In the genomic region with DNA sequence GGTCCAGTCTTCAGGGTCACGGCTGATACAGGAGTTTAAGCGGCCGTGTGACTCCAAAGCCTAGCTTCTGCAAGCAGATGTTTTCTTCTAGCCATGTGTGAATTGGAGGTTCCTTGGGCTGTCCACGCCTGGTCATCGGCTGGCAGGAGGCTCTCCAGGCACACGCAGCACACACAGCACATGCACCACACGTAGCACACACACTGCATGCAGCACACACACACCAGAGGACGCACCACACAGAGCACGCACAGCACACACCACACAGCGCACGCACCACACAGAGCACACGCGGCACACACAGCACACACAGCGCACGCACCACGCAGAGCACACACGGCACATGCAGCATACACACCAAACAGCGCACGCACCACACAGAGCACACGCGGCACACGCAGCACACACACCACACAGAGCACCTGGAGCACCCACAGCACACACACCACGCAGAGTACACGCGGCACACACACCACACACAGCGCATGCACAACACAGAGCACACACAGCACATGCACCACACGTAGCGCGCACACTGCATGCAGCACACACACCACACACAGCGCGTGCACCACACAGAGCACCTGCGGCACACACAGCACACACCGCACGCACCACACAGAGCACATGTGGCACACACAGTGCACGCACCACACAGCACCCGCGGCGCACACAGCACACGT, we compare ENCODE assay signal across 16 cellular contexts.
DNase-seq lines count a peak whose midpoint lies in the region; ATAC-seq and TF ChIP-seq lines count a peak whose summit lies in the region.
"Had no signal": no experiment of that assay in that cellular context is flagged by ENCODE, and none has a peak within 500 bp of the region (broad histone marks: within the 10 kb centered on the region; RNA-seq: fewer than 3 reads in every experiment).

No MANE protein-coding gene starts in this region.

- H3K18ac ChIP-seq in neuronal stem cell (ENCODE audit: low read length): peak overlapping the region; percentile 67

- H3K4ac ChIP-seq in neuronal stem cell (ENCODE audit: low read length): peak overlapping the region; percentile 14

- H3K27ac Mint-ChIP-seq in activated CD8-positive, alpha-beta T cell treated with anti-CD3 and anti-CD28 coated beads for 36 hours: no peak overlapping the region
- no peak overlapping the region for H3K27ac Mint-ChIP-seq in MCF 10A (ENCODE audit: low read depth, unreplicated experiment)
- H3K27ac Mint-ChIP-seq: CD14-positive monocyte had no signal

- no peaks in the 10 kb centered on the region for H3K27me3 Mint-ChIP-seq in activated CD8-positive, alpha-beta T cell treated with anti-CD3 and anti-CD28 coated beads for 36 hours
- H3K27me3 Mint-ChIP-seq in MCF 10A (ENCODE audit: insufficient read depth, unreplicated experiment): no peaks in the 10 kb centered on the region

- no peak overlapping the region for H2AFZ ChIP-seq in neuronal stem cell (ENCODE audit: low read length)

- no peak overlapping the region for H2BK5ac ChIP-seq in neuronal stem cell (ENCODE audit: low read length)

- intact Hi-C loops in tibial artery (cut with DNase I; ENCODE audit: low total_unique reads): no loop called here
- intact Hi-C loops in activated CD8-positive, alpha-beta T cell treated with anti-CD3 and anti-CD28 coated beads for 36 hours (cut with micrococcal nuclease): no loop called here
- intact Hi-C loops in MCF 10A (cut with micrococcal nuclease): no loop called here

- peak overlapping the region; percentile 76 for H3K14ac ChIP-seq in neuronal stem cell (ENCODE audit: low read length)

- H3K4me3 ChIP-seq in neuronal stem cell (ENCODE audit: low read length in 2 of 2) (peak overlapping the region in 1 of 2 donors; percentile 69), tibial artery (no peak overlapping the region)
- H3K4me3 ChIP-seq: testis had no signal

- POLR2A ChIA-PET in activated CD8-positive, alpha-beta T cell treated with anti-CD3 and anti-CD28 coated beads for 36 hours (lab: Charles Lee): no interaction called here
- POLR2A ChIA-PET in MCF 10A (lab: Yijun Ruan, JAX): interaction anchor here (0.8 kb wide), 1 partner anchor 42 kb away, joined by 3 read pairs; no protein-coding TSS in a partner anchor

- no peaks in the 10 kb centered on the region for H3K4me1 Mint-ChIP-seq in activated CD8-positive, alpha-beta T cell treated with anti-CD3 and anti-CD28 coated beads for 36 hours (ENCODE audit: low read depth)
- H3K4me1 Mint-ChIP-seq in MCF 10A (ENCODE audit: insufficient read depth, unreplicated experiment): no peaks in the 10 kb centered on the region
- H3K4me1 Mint-ChIP-seq: CD14-positive monocyte had no signal

- H3K36me3 Mint-ChIP-seq in activated CD8-positive, alpha-beta T cell treated with anti-CD3 and anti-CD28 coated beads for 36 hours (ENCODE audit: low read depth): peaks cover 2% of the 10 kb centered on the region
- peaks cover 100% of the 10 kb centered on the region for H3K36me3 Mint-ChIP-seq in MCF 10A (ENCODE audit: insufficient read depth, unreplicated experiment)
- H3K36me3 Mint-ChIP-seq: activated naive CD4-positive, alpha-beta T cell treated with anti-CD3 and anti-CD28 coated beads, Interleukin-2, amount 50 U/mL, for 72 hours had no signal

- no peaks in the 10 kb centered on the region for H3K9me3 Mint-ChIP-seq in activated CD8-positive, alpha-beta T cell treated with anti-CD3 and anti-CD28 coated beads for 36 hours
- H3K9me3 Mint-ChIP-seq in MCF 10A (ENCODE audit: unreplicated experiment): no peaks in the 10 kb centered on the region
- H3K9me3 Mint-ChIP-seq: activated naive CD4-positive, alpha-beta T cell treated with anti-CD3 and anti-CD28 coated beads, Interleukin-2, amount 50 U/mL, for 72 hours; CD14-positive monocyte had no signal

- peak overlapping the region; percentile 59 for H4K91ac ChIP-seq in neuronal stem cell (ENCODE audit: low read depth, low read length, poor library complexity)

- H3K4me3 Mint-ChIP-seq in activated CD8-positive, alpha-beta T cell treated with anti-CD3 and anti-CD28 coated beads for 36 hours: no peak overlapping the region
- H3K4me3 Mint-ChIP-seq in MCF 10A (ENCODE audit: unreplicated experiment): no peak overlapping the region
- H3K4me3 Mint-ChIP-seq: CD14-positive monocyte had no signal

- H3K4me1 ChIP-seq in neuronal stem cell (ENCODE audit: control insufficient read depth in 2 of 2, insufficient read depth in 1 of 2, low read depth in 1 of 2, low read length in 2 of 2) (peaks cover 14 to 43% of the 10 kb centered on the region in 2 donors), tibial artery (peaks cover 0 to 100% (median 59%) of the 10 kb centered on the region in 4 donors)

- H3K9me3 ChIP-seq in neuronal stem cell (replicated peaks in 1 of 2; ENCODE audit: control insufficient read depth in 2 of 2, insufficient read depth in 1 of 2, low read depth in 1 of 2, low read length in 2 of 2) (peaks cover 0 to 5% of the 10 kb centered on the region in 2 donors), tibial artery (no peaks in the 10 kb centered on the region)
- H3K9me3 ChIP-seq: testis had no signal

- ATAC-seq in esophagus mucosa: peak; percentile 39
- no peak for ATAC-seq in activated CD8-positive, alpha-beta T cell treated with anti-CD3 and anti-CD28 coated beads for 36 hours
- no peak for ATAC-seq in GM18909 (IDR thresholded peaks at IDR 0.05; ENCODE audit: poor library complexity, unreplicated experiment)
- ATAC-seq: activated naive CD4-positive, alpha-beta T cell treated with anti-CD3 and anti-CD28 coated beads, Interleukin-2, amount 50 U/mL, for 72 hours had no signal

- CTCF ChIA-PET in activated CD8-positive, alpha-beta T cell treated with anti-CD3 and anti-CD28 coated beads for 36 hours (lab: Charles Lee): interaction anchor here (0.8 to 0.9 kb wide), 2 partner anchors 11 to 43 kb away, joined by 3 read pairs; no protein-coding TSS in a partner anchor
- CTCF ChIA-PET in MCF 10A (lab: Yijun Ruan, JAX): interaction anchor here (0.6 to 0.9 kb wide), 2 partner anchors 45 to 1286 kb away, joined by 3 read pairs; no protein-coding TSS in a partner anchor

- H3K27ac ChIP-seq in angular gyrus (ENCODE audit: low read depth, low read length) (peak overlapping the region; percentile 96), neuronal stem cell (replicated peaks; ENCODE audit: low read length) (no peak overlapping the region), tibial artery (peak overlapping the region; percentile 79 to 93)
- H3K27ac ChIP-seq: testis had no signal

- BruUV-seq in MCF 10A (replicated peaks; lab: Mats Ljungman, UMichigan): no TSS peak

- DNase-seq in neuronal stem cell (ENCODE audit: low spot score): no peak
- peak in 1 of 2 donors; percentile 55 for DNase-seq in tibial artery
- DNase-seq in activated CD8-positive, alpha-beta T cell treated with anti-CD3 and anti-CD28 coated beads for 36 hours: no peak
- no peak for DNase-seq in MCF 10A (ENCODE audit: unreplicated experiment)
- DNase-seq: activated CD4-positive, CD25-positive, alpha-beta regulatory T cell; activated CD8-positive, alpha-beta memory T cell treated with anti-CD3 and anti-CD28 coated beads, Interleukin-2, amount 50 U/mL, for 48 hours; DND-41; NCI-H524 treated with DMSO at 0.1 percent for 48 hours; stimulated activated CD4-positive, alpha-beta T cell treated with anti-CD3 and anti-CD28 coated beads, Interleukin-12 subunit alpha, Interleukin-12 subunit beta, amount 100 ng/mL, for 4 hours; T-helper 1 cell; testis had no signal

- H3K27me3 ChIP-seq in neuronal stem cell (ENCODE audit: control insufficient read depth in 3 of 3, insufficient read depth in 3 of 3, low read depth in 1 of 3, low read length in 3 of 3) (no peaks in the 10 kb centered on the region), tibial artery (no peaks in the 10 kb centered on the region)
- H3K27me3 ChIP-seq: testis had no signal

- TF ChIP-seq CTCF in tibial artery (IDR thresholded peaks at IDR 0.05) (no peak), MCF 10A (IDR thresholded peaks at IDR 0.05; ENCODE audit: unreplicated experiment) (no peak)
- no peak for TF ChIP-seq CTCF in activated CD8-positive, alpha-beta T cell treated with anti-CD3 and anti-CD28 coated beads for 36 hours (IDR thresholded peaks at IDR 0.05)

- peak overlapping the region; percentile 34 for H2AK5ac ChIP-seq in neuronal stem cell (ENCODE audit: low read depth, low read length)

- no CpG with 5 or more reads among the region's 39 CpGs for WGBS in neuronal stem cell (ENCODE audit: extremely low coverage in 2 of 2, insufficient read length in 2 of 2, insufficient replicate concordance in 1 of 2), 2 donors

- H3K4me2 ChIP-seq in neuronal stem cell (ENCODE audit: insufficient read depth, low read length, poor library complexity, severe bottlenecking): no peak overlapping the region

- H2BK12ac ChIP-seq in neuronal stem cell (ENCODE audit: low read length): peak overlapping the region; percentile 95

- peak overlapping the region; percentile 92 for H3K23ac ChIP-seq in neuronal stem cell (ENCODE audit: low read depth, low read length, poor library complexity)

- H4K8ac ChIP-seq in neuronal stem cell (ENCODE audit: low read depth, low read length): no peak overlapping the region

- peak overlapping the region; percentile 35 for H3K9ac ChIP-seq in neuronal stem cell (ENCODE audit: low read depth, low read length, poor library complexity)

- H2BK120ac ChIP-seq in neuronal stem cell (ENCODE audit: low read depth, low read length): no peak overlapping the region

- H3K36me3 ChIP-seq in neuronal stem cell (replicated peaks in 1 of 2; ENCODE audit: control insufficient read depth in 2 of 2, insufficient read depth in 2 of 2, low read length in 2 of 2) (peaks cover 8 to 66% of the 10 kb centered on the region in 2 donors), tibial artery (peaks cover 38 to 70% (median 68%) of the 10 kb centered on the region in 3 donors)

- H3K79me1 ChIP-seq in neuronal stem cell (ENCODE audit: low read depth, low read length): peaks cover 3% of the 10 kb centered on the region

- H2BK15ac ChIP-seq in neuronal stem cell (ENCODE audit: low read length): no peak overlapping the region
